1 cellular context compared by ENCODE assay signal in genomic region chr11:518463-519202, GRCh38.
TF ChIP-seq lines count a peak whose summit lies in the region.

No MANE protein-coding gene starts in this region.

TF ChIP-seq in K562, 482 proteins besides CTCF, POLR2A, EP300 and RAD21 (continued from another document and continues in another):
- TF ChIP-seq MAFF (IDR thresholded peaks at IDR 0.05; ENCODE audit: low read length) (no peak), MIER1 (IDR thresholded peaks at IDR 0.05; ENCODE audit: low read depth) (no peak), SNIP1 (IDR thresholded peaks at IDR 0.05; ENCODE audit: low read depth) (no peak), GATAD2A (IDR thresholded peaks at IDR 0.05) (no peak), MECOM (CRISPR knock-in tag; IDR thresholded peaks at IDR 0.05) (no peak), ZNF324 (CRISPR knock-in tag; IDR thresholded peaks at IDR 0.05) (no peak), ZNF76 (CRISPR knock-in tag; IDR thresholded peaks at IDR 0.05; ENCODE audit: borderline replicate concordance) (no peak), PRPF4 (IDR thresholded peaks at IDR 0.05; ENCODE audit: insufficient read depth, low read depth, low read length, poor library complexity, severe bottlenecking) (peak; percentile 78), ZBTB11 (CRISPR knock-in tag; IDR thresholded peaks at IDR 0.05) (peak in 2 of 3 experiments; percentile 50 to 88; a peak in 3 of 6 replicates), EZH2 (IDR thresholded peaks at IDR 0.05; ENCODE audit: borderline replicate concordance, low read depth, low read length) (no peak), NRF1 (conservative IDR thresholded peaks at IDR 0.05 in 1 of 2, IDR thresholded peaks at IDR 0.05 in 1 of 2) (peak; percentile 59 to 65), PHB2 (IDR thresholded peaks at IDR 0.05; ENCODE audit: low read depth) (no peak), TAF7 (tag; IDR thresholded peaks at IDR 0.05) (no peak), TOE1 (IDR thresholded peaks at IDR 0.05; ENCODE audit: borderline replicate concordance) (peak; percentile 99), TOE1 (CRISPR knock-in tag; IDR thresholded peaks at IDR 0.05; ENCODE audit: borderline replicate concordance, low read depth) (no peak), ZNF764 (CRISPR knock-in tag; IDR thresholded peaks at IDR 0.05; ENCODE audit: low read depth) (no peak), MLX (CRISPR knock-in tag; conservative IDR thresholded peaks at IDR 0.05) (no peak), CLOCK (CRISPR knock-in tag; IDR thresholded peaks at IDR 0.05; ENCODE audit: borderline replicate concordance) (no peak), ZNF197 (CRISPR knock-in tag; IDR thresholded peaks at IDR 0.05; ENCODE audit: low read depth) (no peak), ZFP91 (CRISPR knock-in tag; IDR thresholded peaks at IDR 0.05) (no peak), USF2 (CRISPR knock-in tag; IDR thresholded peaks at IDR 0.05) (peak; percentile 95), ZFP1 (CRISPR knock-in tag; IDR thresholded peaks at IDR 0.05) (no peak), TCF7L2 (IDR thresholded peaks at IDR 0.05; ENCODE audit: low read depth, low read length) (no peak), KDM4B (IDR thresholded peaks at IDR 0.05; ENCODE audit: borderline replicate concordance in 2 of 2, low read depth in 1 of 2) (no peak), ZNF584 (CRISPR knock-in tag; IDR thresholded peaks at IDR 0.05; ENCODE audit: low read depth) (0 out of 2 replicates have a peak, but pooled peaks have one; percentile 27), SMC3 (conservative IDR thresholded peaks at IDR 0.05; ENCODE audit: insufficient read depth, low read depth, low read length) (peak; percentile 91), PURB (CRISPR knock-in tag; IDR thresholded peaks at IDR 0.05; ENCODE audit: low read depth) (no peak), E2F3 (CRISPR knock-in tag; IDR thresholded peaks at IDR 0.05) (no peak; the same call in 1 of the 2 replicates), CREB5 (CRISPR knock-in tag; IDR thresholded peaks at IDR 0.05) (no peak), ZNF717 (CRISPR knock-in tag; IDR thresholded peaks at IDR 0.05) (no peak), EGR1 (conservative IDR thresholded peaks at IDR 0.05) (peak; percentile 61), RAD51 (IDR thresholded peaks at IDR 0.05; ENCODE audit: borderline replicate concordance, low read depth) (peak; percentile 98), ZNF407 (IDR thresholded peaks at IDR 0.05; ENCODE audit: low read depth) (no peak), SOX6 (IDR thresholded peaks at IDR 0.05) (peak; percentile 70), CSDE1 (IDR thresholded peaks at IDR 0.05) (no peak), SUPT5H (IDR thresholded peaks at IDR 0.05) (peak; percentile 47; the same call in 1 of the 2 replicates), MEIS2 (IDR thresholded peaks at IDR 0.05; ENCODE audit: partially characterized antibody) (peak; percentile 2), NBN (IDR thresholded peaks at IDR 0.05; ENCODE audit: low read depth) (no peak), ZFP36 (IDR thresholded peaks at IDR 0.05; ENCODE audit: low read depth, low read length, partially characterized antibody) (peak; percentile 14), SNRNP70 (optimal IDR thresholded peaks at IDR 0.05; ENCODE audit: low read depth, low read length) (no peak), ZNF23 (CRISPR knock-in tag; IDR thresholded peaks at IDR 0.05) (no peak), E4F1 (CRISPR knock-in tag; IDR thresholded peaks at IDR 0.05; ENCODE audit: borderline replicate concordance) (no peak), HNRNPH1 (optimal IDR thresholded peaks at IDR 0.05; ENCODE audit: low read depth, low read length) (no peak)
